In genomic region chr11:19803506-19803998, GRCh38 we compare ENCODE assay signal across 21 cellular contexts.
A peak's percentile ranks its signal among the peaks of the same experiment; 100 is the strongest.
DNase-seq lines count a peak whose midpoint lies in the region; FAIRE-seq and TF ChIP-seq lines count a peak whose summit lies in the region.
"Had no signal": no experiment of that assay in that cellular context is flagged by ENCODE, and none has a peak within 500 bp of the region (broad histone marks: within the 10 kb centered on the region; RNA-seq: fewer than 3 reads in every experiment).

No MANE protein-coding gene starts in this region.

- H3K4me2 ChIP-seq in hepatocyte, result no peak overlapping the region

- intact Hi-C loops in spleen (cut with DNase I; ENCODE audit: low total_unique reads), result no loop called here

- H3K36me3 ChIP-seq in hepatocyte (replicated peaks; ENCODE audit: insufficient read depth, low read depth) (no peaks in the 10 kb centered on the region), small intestine (ENCODE audit: control insufficient read depth in 2 of 2, insufficient read depth in 2 of 2, low read length in 2 of 2) (no peaks in the 10 kb centered on the region), spleen (no peaks in the 10 kb centered on the region)
- no peaks in the 10 kb centered on the region for H3K36me3 ChIP-seq in effector memory CD4-positive, alpha-beta T cell (ENCODE audit: control insufficient read depth, insufficient read depth, low read length)
- H3K36me3 ChIP-seq: BE2C, esophagus muscularis mucosa, heart left ventricle, prostate gland had no signal

- H3K9me2 ChIP-seq in hepatocyte (replicated peaks; ENCODE audit: insufficient read depth), result no peaks in the 10 kb centered on the region

- peaks cover 47% of the 10 kb centered on the region for H3K4me1 ChIP-seq in hepatocyte (ENCODE audit: insufficient read depth)
- H3K4me1 ChIP-seq in small intestine (ENCODE audit: control insufficient read depth in 2 of 2, insufficient read depth in 1 of 2, low read depth in 1 of 2, low read length in 1 of 2), result peaks cover 7 to 16% of the 10 kb centered on the region in 2 donors
- no peaks in the 10 kb centered on the region for H3K4me1 ChIP-seq in spleen
- H3K4me1 ChIP-seq in effector memory CD4-positive, alpha-beta T cell (ENCODE audit: control insufficient read depth, insufficient read depth, low read length, poor library complexity, severe bottlenecking), result no peaks in the 10 kb centered on the region
- H3K4me1 ChIP-seq: prostate gland had no signal

- peaks cover 50% of the 10 kb centered on the region for H3K79me2 ChIP-seq in hepatocyte

- DNase-seq in ELF-1 (ENCODE audit: low read depth, low spot score), result peak; percentile 44
- peak; percentile 32 for DNase-seq in NCI-H345 (lab: John Stamatoyannopoulos, UW)
- DNase-seq in hepatocyte (ENCODE audit: low spot score), result peak; percentile 34
- peak; percentile 98 for DNase-seq in small intestine
- no peak for DNase-seq in spleen
- no peak for DNase-seq in effector memory CD4-positive, alpha-beta T cell
- DNase-seq in GDM1 (lab: John Stamatoyannopoulos, UW), result no peak
- DNase-seq: activated CD4-positive, alpha-beta T cell treated with anti-CD3 and anti-CD28 coated beads for 36 hours; activated CD8-positive, alpha-beta memory T cell treated with anti-CD3 and anti-CD28 coated beads, Interleukin-2, amount 50 U/mL, for 48 hours; activated naive CD4-positive, alpha-beta T cell treated with anti-CD3 and anti-CD28 coated beads for 36 hours; BE2C; cortex of kidney; DND-41; heart left ventricle; MV-4-11; natural killer cell; stimulated activated CD4-positive, alpha-beta T cell treated with anti-CD3 and anti-CD28 coated beads, Interleukin-15, amount 100 ng/mL, for 24 hours had no signal

- no peak for TF ChIP-seq CTCF in hepatocyte (IDR thresholded peaks at IDR 0.05; ENCODE audit: poor library complexity)
- no peak for TF ChIP-seq CTCF in spleen (IDR thresholded peaks at IDR 0.05 in 8 of 11, conservative IDR thresholded peaks at IDR 0.05 in 3 of 11)

- H3K9me3 ChIP-seq in hepatocyte (ENCODE audit: low read depth), result no peaks in the 10 kb centered on the region
- H3K9me3 ChIP-seq in small intestine (ENCODE audit: control insufficient read depth, low read depth), result no peaks in the 10 kb centered on the region
- no peaks in the 10 kb centered on the region for H3K9me3 ChIP-seq in spleen
- H3K9me3 ChIP-seq in effector memory CD4-positive, alpha-beta T cell (ENCODE audit: control insufficient read depth, low read length), result no peaks in the 10 kb centered on the region
- H3K9me3 ChIP-seq: BE2C, esophagus muscularis mucosa, heart left ventricle, prostate gland had no signal

- H3K4me3 ChIP-seq in hepatocyte (no peak overlapping the region), small intestine (ENCODE audit: low read depth in 1 of 2, low read length in 2 of 2) (no peak overlapping the region), spleen (no peak overlapping the region)
- H3K4me3 ChIP-seq in effector memory CD4-positive, alpha-beta T cell (ENCODE audit: insufficient read depth, low read depth, low read length, poor library complexity, severe bottlenecking), result no peak overlapping the region
- H3K4me3 ChIP-seq: esophagus muscularis mucosa, heart left ventricle, prostate gland had no signal

- no peak for TF ChIP-seq POLR2A in spleen (IDR thresholded peaks at IDR 0.05)

- no peaks in the 10 kb centered on the region for H4K20me1 ChIP-seq in hepatocyte (ENCODE audit: insufficient read depth, poor library complexity, severe bottlenecking)

- H3K27me3 ChIP-seq in hepatocyte (no peaks in the 10 kb centered on the region), small intestine (ENCODE audit: control insufficient read depth in 2 of 2, insufficient read depth in 2 of 2, low read length in 2 of 2) (no peaks in the 10 kb centered on the region), spleen (replicated peaks in 1 of 7) (no peaks in the 10 kb centered on the region)
- no peaks in the 10 kb centered on the region for H3K27me3 ChIP-seq in effector memory CD4-positive, alpha-beta T cell (replicated peaks; ENCODE audit: control insufficient read depth, insufficient read depth, low read length, poor library complexity, severe bottlenecking)
- H3K27me3 ChIP-seq: esophagus muscularis mucosa, heart left ventricle had no signal

- WGBS in hepatocyte (ENCODE audit: low lambda C conversion rate, missing lambda C conversion rate), result 43% methylated on average over 3 of the region's 3 CpGs
- WGBS in small intestine, 3 donors, result 16 to 50% (median 36%) methylated on average over 3 of the region's 3 CpGs
- WGBS in spleen, 5 donors, result 82 to 90% (median 86%) methylated on average over 3 of the region's 3 CpGs

- no peak overlapping the region for H2AFZ ChIP-seq in hepatocyte

- H3K27ac ChIP-seq in hepatocyte, result peak overlapping the region; percentile 66
- peak overlapping the region; percentile 16 to 61 for H3K27ac ChIP-seq in small intestine (ENCODE audit: low read depth in 1 of 2, low read length in 1 of 2)
- no peak overlapping the region for H3K27ac ChIP-seq in spleen
- H3K27ac ChIP-seq in effector memory CD4-positive, alpha-beta T cell (ENCODE audit: insufficient read depth, low read length, poor library complexity, severe bottlenecking), result no peak overlapping the region
- H3K27ac ChIP-seq: esophagus muscularis mucosa, heart left ventricle, prostate gland had no signal

- FAIRE-seq in small intestine (lab: Jason Lieb, UNC), result no peak
- FAIRE-seq: GM12891, H54 had no signal

Comparison
In these comparisons a context has a peak if more than half of its experiments do, and no peak if none do; other contexts are left out.
1. DNase-seq: peak in ELF-1 (single experiment), NCI-H345 (single experiment), hepatocyte (single experiment) and small intestine (single experiment); none in spleen (single experiment), effector memory CD4-positive, alpha-beta T cell (0 of 3) and GDM1 (single experiment).
2. H3K27ac ChIP-seq: peak in hepatocyte (single experiment) and small intestine (2 of 2); none in spleen (0 of 8) and effector memory CD4-positive, alpha-beta T cell (single experiment).